Comparison of ENCODE assay signal across 2 cellular contexts in genomic region chr1:40786171-40786994, GRCh38.
A peak's percentile ranks its signal among the peaks of the same experiment; 100 is the strongest.
TF ChIP-seq lines count a peak whose summit lies in the region.

No MANE protein-coding gene starts in this region.

TF ChIP-seq in K562, 482 proteins besides CTCF, POLR2A, EP300 and RAD21:
- no peak for TF ChIP-seq PRMT5 (CRISPR knock-in tag; IDR thresholded peaks at IDR 0.05)
- TF ChIP-seq HINFP (tag; conservative IDR thresholded peaks at IDR 0.05; ENCODE audit: low read depth) = no peak
- 0 out of 2 replicates have a peak, but pooled peaks have one; percentile 13 for TF ChIP-seq ZBTB7A (IDR thresholded peaks at IDR 0.05; ENCODE audit: borderline replicate concordance, control insufficient read depth, low read depth, low read length)
- peak; percentile 56 for TF ChIP-seq ZFP36 (IDR thresholded peaks at IDR 0.05; ENCODE audit: low read depth, low read length, partially characterized antibody)
- TF ChIP-seq BCOR (IDR thresholded peaks at IDR 0.05) = 0 out of 2 replicates have a peak, but pooled peaks have one; percentile 37

TF ChIP-seq in SK-N-SH, 30 proteins besides CTCF, POLR2A, EP300 and RAD21:
- TF ChIP-seq RCOR1 (IDR thresholded peaks at IDR 0.05; ENCODE audit: low read length) (no peak), ZBTB33 (IDR thresholded peaks at IDR 0.05; ENCODE audit: borderline replicate concordance, low read depth) (no peak), NRF1 (IDR thresholded peaks at IDR 0.05; ENCODE audit: low read depth, low read length) (no peak), TEAD4 (IDR thresholded peaks at IDR 0.05; ENCODE audit: borderline replicate concordance, insufficient read depth) (no peak), FOXJ3 (CRISPR knock-in tag; IDR thresholded peaks at IDR 0.05) (no peak), MEF2A (IDR thresholded peaks at IDR 0.05; ENCODE audit: borderline replicate concordance, low read depth) (no peak), SIN3A (IDR thresholded peaks at IDR 0.05; ENCODE audit: borderline replicate concordance, low read depth, low read length) (no peak)
